Comparison of ENCODE assay signal across 16 cellular contexts in the genomic region with DNA sequence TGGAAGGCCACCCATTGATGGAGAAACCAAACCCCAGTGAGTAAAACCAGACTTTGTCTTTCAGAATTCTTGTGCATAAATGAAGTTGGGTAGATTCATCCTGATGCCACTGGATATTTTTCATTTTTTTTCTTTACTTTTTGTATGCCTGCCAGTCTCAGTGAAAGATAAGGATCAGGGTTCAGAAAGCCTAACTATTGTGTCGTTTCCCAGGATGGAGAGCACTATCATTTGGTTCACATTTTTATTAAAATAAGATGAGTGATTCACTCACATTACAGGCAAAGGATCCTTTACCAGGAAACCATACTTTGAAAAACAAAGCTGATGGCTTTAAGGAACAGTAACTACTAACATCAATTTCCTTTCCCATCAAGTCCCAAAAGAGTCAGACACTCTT. TPM values are rescaled to one million over a fixed set of nuclear protein-coding genes. Genes with fewer than 3 reads are reported as not detected.
A peak's percentile ranks its signal among the peaks of the same experiment; 100 is the strongest.
DNase-seq lines count a peak whose midpoint lies in the region; ATAC-seq and TF ChIP-seq lines count a peak whose summit lies in the region.
"Had no signal": no experiment of that assay in that cellular context is flagged by ENCODE, and none has a peak within 500 bp of the region (broad histone marks: within the 10 kb centered on the region; RNA-seq: fewer than 3 reads in every experiment).

No MANE protein-coding gene starts in this region.

- POLR2A ChIA-PET in OCI-LY7 (lab: Charles Lee): interaction anchor here (0.6 to 1.6 kb wide), 4 partner anchors 10 to 263 kb away, joined by 3 to 4 read pairs (median 4); no protein-coding TSS in a partner anchor

- peak; percentile 6 for DNase-seq in HFFc6
- DNase-seq in OCI-LY7 (ENCODE audit: low spot score): no peak
- DNase-seq in dermis blood vessel endothelial cell: peak; percentile 14
- no peak for DNase-seq in osteoblast (ENCODE audit: insufficient read length, low spot score, missing footprints)
- no peak for DNase-seq in activated CD4-positive, alpha-beta T cell treated with anti-CD3 and anti-CD28 coated beads, Interleukin-2, amount 10 ng/mL, durations not matched to agents 24 days and 14 days
- DNase-seq in NCI-H2196 treated with DMSO at 0.1 percent for 48 hours (lab: John Stamatoyannopoulos, UW; ENCODE audit: unreplicated experiment): no peak
- DNase-seq: BE2C; CD4-positive, alpha-beta memory T cell; DMS153; DMS79 treated with DMSO at 0.1 percent for 48 hours; GDM1 had no signal

- no TSS peak for BruUV-seq in OCI-LY7 (replicated peaks; lab: Mats Ljungman, UMichigan)

- H3K9me3 ChIP-seq in OCI-LY7 (ENCODE audit: low read length) (no peaks in the 10 kb centered on the region), osteoblast (ENCODE audit: low read depth, low read length) (no peaks in the 10 kb centered on the region)
- H3K9me3 ChIP-seq: BE2C, HAP-1 had no signal

- H3K4me2 ChIP-seq in OCI-LY7 (ENCODE audit: low read length): peak overlapping the region; percentile 45; the same call in 1 of the 2 replicates
- H3K4me2 ChIP-seq in osteoblast (ENCODE audit: insufficient read depth, low read length): peak overlapping the region; percentile 26

- peaks cover 10% of the 10 kb centered on the region for H3K4me1 Mint-ChIP-seq in HFFc6 (ENCODE audit: low read depth)
- H3K4me1 Mint-ChIP-seq in activated CD4-positive, alpha-beta T cell treated with anti-CD3 and anti-CD28 coated beads, Interleukin-2, amount 10 ng/mL, durations not matched to agents 24 days and 14 days: no peaks in the 10 kb centered on the region
- H3K4me1 Mint-ChIP-seq: CD4-positive, alpha-beta memory T cell had no signal

- CTCF ChIA-PET in OCI-LY7 (lab: Charles Lee; ENCODE audit: unreplicated experiment): interaction anchor here (0.6 kb wide), 1 partner anchor 448 kb away, joined by 3 read pairs; no protein-coding TSS in a partner anchor

- H3K9me2 ChIP-seq in OCI-LY7 (ENCODE audit: insufficient read depth, low read length): no peaks in the 10 kb centered on the region

- no peaks in the 10 kb centered on the region for H3K27me3 ChIP-seq in osteoblast (ENCODE audit: insufficient read depth, low read length)
- H3K27me3 ChIP-seq: BE2C had no signal

- H3K36me3 Mint-ChIP-seq in HFFc6 (ENCODE audit: low read depth): no peaks in the 10 kb centered on the region
- no peaks in the 10 kb centered on the region for H3K36me3 Mint-ChIP-seq in activated CD4-positive, alpha-beta T cell treated with anti-CD3 and anti-CD28 coated beads, Interleukin-2, amount 10 ng/mL, durations not matched to agents 24 days and 14 days (ENCODE audit: low read depth)
- H3K36me3 Mint-ChIP-seq: CD4-positive, alpha-beta memory T cell had no signal

- no peaks in the 10 kb centered on the region for H3K27me3 Mint-ChIP-seq in HFFc6 (ENCODE audit: insufficient read depth)
- H3K27me3 Mint-ChIP-seq in activated CD4-positive, alpha-beta T cell treated with anti-CD3 and anti-CD28 coated beads, Interleukin-2, amount 10 ng/mL, durations not matched to agents 24 days and 14 days: no peaks in the 10 kb centered on the region
- H3K27me3 Mint-ChIP-seq: CD4-positive, alpha-beta memory T cell; IgD-negative memory B cell had no signal

- no peak overlapping the region for H3K4me3 Mint-ChIP-seq in HFFc6
- H3K4me3 Mint-ChIP-seq in activated CD4-positive, alpha-beta T cell treated with anti-CD3 and anti-CD28 coated beads, Interleukin-2, amount 10 ng/mL, durations not matched to agents 24 days and 14 days: no peak overlapping the region
- H3K4me3 Mint-ChIP-seq: CD4-positive, alpha-beta memory T cell; IgD-negative memory B cell had no signal

- H3K9me3 Mint-ChIP-seq in HFFc6: no peaks in the 10 kb centered on the region
- H3K9me3 Mint-ChIP-seq in activated CD4-positive, alpha-beta T cell treated with anti-CD3 and anti-CD28 coated beads, Interleukin-2, amount 10 ng/mL, durations not matched to agents 24 days and 14 days: no peaks in the 10 kb centered on the region
- H3K9me3 Mint-ChIP-seq: CD4-positive, alpha-beta memory T cell; IgD-negative memory B cell had no signal

- H3K4me1 ChIP-seq in OCI-LY7 (ENCODE audit: insufficient read depth, low read length, poor library complexity, severe bottlenecking): peaks cover 45% of the 10 kb centered on the region
- H3K4me1 ChIP-seq in osteoblast (ENCODE audit: insufficient read depth, low read length): peaks cover 6% of the 10 kb centered on the region
- H3K4me1 ChIP-seq: BE2C, HAP-1 had no signal

- H3K79me2 ChIP-seq in OCI-LY7 (ENCODE audit: insufficient read depth, low read depth, low read length) (no peaks in the 10 kb centered on the region), osteoblast (ENCODE audit: insufficient read depth, low read length) (no peaks in the 10 kb centered on the region)

- no peaks in the 10 kb centered on the region for H4K20me1 ChIP-seq in OCI-LY7 (ENCODE audit: insufficient read depth, low read length)
- H4K20me1 ChIP-seq in osteoblast (ENCODE audit: insufficient read depth, low read length): peaks cover 6% of the 10 kb centered on the region

- H3K27ac Mint-ChIP-seq in HFFc6: peak overlapping the region; percentile 39; the same call in 1 of the 2 replicates
- H3K27ac Mint-ChIP-seq in activated CD4-positive, alpha-beta T cell treated with anti-CD3 and anti-CD28 coated beads, Interleukin-2, amount 10 ng/mL, durations not matched to agents 24 days and 14 days: no peak overlapping the region
- H3K27ac Mint-ChIP-seq: IgD-negative memory B cell had no signal

- no peak overlapping the region for H3K4me3 ChIP-seq in OCI-LY7 (ENCODE audit: low read depth, low read length, poor library complexity, severe bottlenecking)
- H3K4me3 ChIP-seq in osteoblast (ENCODE audit: insufficient read depth, low read length): no peak overlapping the region
- H3K4me3 ChIP-seq: HAP-1 had no signal

- H2AFZ ChIP-seq in OCI-LY7 (ENCODE audit: low read length) (peak overlapping the region; percentile 61; the same call in 1 of the 2 replicates), osteoblast (ENCODE audit: low read length) (no peak overlapping the region)

- H3K27ac ChIP-seq in OCI-LY7 (ENCODE audit: low read depth, low read length, poor library complexity, severe bottlenecking): peak overlapping the region; percentile 37
- H3K27ac ChIP-seq in osteoblast (ENCODE audit: low read depth, low read length): peak overlapping the region; percentile 2
- H3K27ac ChIP-seq: C4-2B had no signal

- TF ChIP-seq CTCF in HFFc6 (IDR thresholded peaks at IDR 0.05) (no peak), OCI-LY7 (conservative IDR thresholded peaks at IDR 0.05; ENCODE audit: low read length) (no peak), osteoblast (IDR thresholded peaks at IDR 0.05; ENCODE audit: extremely low read depth, low read depth, low read length) (no peak)

- ATAC-seq in GM19324 (IDR thresholded peaks at IDR 0.05; ENCODE audit: low FRiP score, unreplicated experiment): no peak
- no peak for ATAC-seq in HG03039 (IDR thresholded peaks at IDR 0.05; ENCODE audit: unreplicated experiment)

- intact Hi-C loops in OCI-LY7 (cut with micrococcal nuclease; ENCODE audit: unreplicated experiment): no loop called here
- intact Hi-C loops in activated CD4-positive, alpha-beta T cell treated with anti-CD3 and anti-CD28 coated beads, Interleukin-2, amount 10 ng/mL, durations not matched to agents 24 days and 14 days (cut with micrococcal nuclease): no loop called here

- no peaks in the 10 kb centered on the region; the same call in 1 of the 2 replicates for H3K36me3 ChIP-seq in OCI-LY7 (ENCODE audit: insufficient read depth, low read length)
- H3K36me3 ChIP-seq in osteoblast (ENCODE audit: insufficient read depth, low read length): no peaks in the 10 kb centered on the region
- H3K36me3 ChIP-seq: BE2C, HAP-1 had no signal

RNA-seq across cellular contexts. Expression of a gene that starts 52.0 kb away (rescaled TPM):
- 10 to 100 TPM; 58.2 to 64.0 (median 61.1) TPM for total RNA-seq in HFFc6 (2021; fragmentation: NEBNext Ultra II Directional; extraction: Animal tissue kit (Norgen Biotek cat#: 25700))
- total RNA-seq in OCI-LY7 (2014; rRNA removed; shearing (Covaris generic)): 116 and 136 TPM in 2 replicates
- 126 and 135 TPM in 2 replicates for total RNA-seq in OCI-LY7 (2022)
- 132 and 177 TPM in 2 replicates for total RNA-seq in dermis blood vessel endothelial cell
- total RNA-seq in osteoblast: 104 and 139 TPM in 2 replicates
- 98.3 and 109 TPM in 2 replicates for total RNA-seq in activated CD4-positive, alpha-beta T cell treated with anti-CD3 and anti-CD28 coated beads, Interleukin-2, amount 10 ng/mL, durations not matched to agents 24 days and 14 days

Comparison
In these comparisons a context has a peak if more than half of its experiments do, and no peak if none do; other contexts are left out.
1. DNase-seq: peak in HFFc6 (single experiment) and dermis blood vessel endothelial cell (single experiment); none in OCI-LY7 (single experiment), osteoblast (single experiment), activated CD4-positive, alpha-beta T cell treated with anti-CD3 and anti-CD28 coated beads, Interleukin-2, amount 10 ng/mL, durations not matched to agents 24 days and 14 days (single experiment) and NCI-H2196 treated with DMSO at 0.1 percent for 48 hours (single experiment).